17 cellular contexts compared by ENCODE assay signal in the genomic region with DNA sequence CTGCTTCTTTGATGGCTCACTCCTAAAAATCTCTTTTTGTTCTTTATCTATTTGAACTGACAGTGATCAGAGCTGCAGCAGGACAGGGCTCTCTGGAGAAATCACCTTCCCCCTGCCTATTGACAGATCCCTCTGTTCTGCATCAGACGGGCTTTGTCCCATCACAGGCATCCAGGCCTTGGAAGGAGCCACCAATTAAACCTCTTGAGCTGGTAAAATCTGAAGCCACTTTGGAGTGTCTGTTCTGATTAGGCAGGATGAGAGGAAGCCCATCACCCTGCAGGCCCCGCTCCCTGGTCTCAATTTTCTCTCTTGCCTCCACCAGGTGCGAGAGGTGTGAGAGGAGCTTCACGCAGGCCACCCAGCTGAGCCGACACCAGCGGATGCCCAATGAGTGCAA.
DNase-seq lines count a peak whose midpoint lies in the region; ATAC-seq and TF ChIP-seq lines count a peak whose summit lies in the region.
"Had no signal": no experiment of that assay in that cellular context is flagged by ENCODE, and none has a peak within 500 bp of the region (broad histone marks: within the 10 kb centered on the region; RNA-seq: fewer than 3 reads in every experiment).

No MANE protein-coding gene starts in this region.

- 79 to 82% methylated on average over 5 of the region's 6 CpGs for WGBS in mesodermal cell (ENCODE audit: insufficient coverage in 2 of 2), 2 experiments
- 87 to 95% methylated on average over 6 of the region's 6 CpGs for WGBS in testis, 2 donors

- no peaks in the 10 kb centered on the region for H3K27me3 ChIP-seq in cardiac muscle cell
- peaks cover 66% of the 10 kb centered on the region for H3K27me3 ChIP-seq in WERI-Rb-1 (ENCODE audit: insufficient read depth, low read depth, severe bottlenecking)
- H3K27me3 ChIP-seq in testis, result no peaks in the 10 kb centered on the region

- ATAC-seq in Right ventricle myocardium inferior (no peak), GM19035 (IDR thresholded peaks at IDR 0.05; ENCODE audit: unreplicated experiment) (no peak)
- no peak for ATAC-seq in stimulated activated effector memory CD8-positive, alpha-beta T cell treated with anti-CD3 and anti-CD28 coated beads, Interleukin-12 subunit alpha, Interleukin-12 subunit beta, amount 100 ng/mL, for 72 hours
- ATAC-seq: GM12878, GM23338, HCT116 had no signal

- DNase-seq in cardiac muscle cell (ENCODE audit: low read depth in 1 of 2, low spot score in 1 of 2) (no peak), Right ventricle myocardium inferior (ENCODE audit: missing footprints) (no peak), WERI-Rb-1 (peak; percentile 64), testis (no peak)
- no peak for DNase-seq in stimulated activated effector memory CD8-positive, alpha-beta T cell treated with anti-CD3 and anti-CD28 coated beads, Interleukin-12 subunit alpha, Interleukin-12 subunit beta, amount 100 ng/mL, for 72 hours (ENCODE audit: low spot score in 2 of 2)
- DNase-seq: C1 segment of cervical spinal cord; Caco-2; CD4-positive, alpha-beta memory T cell; DMS153; DND-41; GDM1; H9 had no signal

- no peak for TF ChIP-seq POLR2A in testis (IDR thresholded peaks at IDR 0.05)

- H3K36me3 ChIP-seq in cardiac muscle cell (no peaks in the 10 kb centered on the region), WERI-Rb-1 (no peaks in the 10 kb centered on the region), mesodermal cell (ENCODE audit: control insufficient read depth, insufficient read depth, low read length) (peaks cover 13% of the 10 kb centered on the region), testis (ENCODE audit: low read depth, missing control alignments) (no peaks in the 10 kb centered on the region)

- peaks cover 37% of the 10 kb centered on the region for H3K4me1 ChIP-seq in cardiac muscle cell (ENCODE audit: low read depth)
- peaks cover 23% of the 10 kb centered on the region for H3K4me1 ChIP-seq in mesodermal cell (ENCODE audit: control insufficient read depth, insufficient read depth, low read length, poor library complexity, severe bottlenecking)
- H3K4me1 ChIP-seq in testis, result no peaks in the 10 kb centered on the region
- H3K4me1 ChIP-seq: Caco-2 had no signal

- no peaks in the 10 kb centered on the region for H3K4me1 Mint-ChIP-seq in stimulated activated effector memory CD8-positive, alpha-beta T cell treated with anti-CD3 and anti-CD28 coated beads, Interleukin-12 subunit alpha, Interleukin-12 subunit beta, amount 100 ng/mL, for 72 hours
- H3K4me1 Mint-ChIP-seq: CD4-positive, alpha-beta memory T cell; GM23338 had no signal

- H3K9me3 ChIP-seq in cardiac muscle cell (ENCODE audit: low read depth) (no peaks in the 10 kb centered on the region), WERI-Rb-1 (ENCODE audit: severe bottlenecking) (no peaks in the 10 kb centered on the region), mesodermal cell (ENCODE audit: control insufficient read depth, low read length) (no peaks in the 10 kb centered on the region), testis (no peaks in the 10 kb centered on the region)
- H3K9me3 ChIP-seq: Caco-2 had no signal

- H3K36me3 Mint-ChIP-seq in stimulated activated effector memory CD8-positive, alpha-beta T cell treated with anti-CD3 and anti-CD28 coated beads, Interleukin-12 subunit alpha, Interleukin-12 subunit beta, amount 100 ng/mL, for 72 hours, result no peaks in the 10 kb centered on the region
- H3K36me3 Mint-ChIP-seq: CD4-positive, alpha-beta memory T cell had no signal

- no peaks in the 10 kb centered on the region for H3K9me3 Mint-ChIP-seq in stimulated activated effector memory CD8-positive, alpha-beta T cell treated with anti-CD3 and anti-CD28 coated beads, Interleukin-12 subunit alpha, Interleukin-12 subunit beta, amount 100 ng/mL, for 72 hours
- H3K9me3 Mint-ChIP-seq: GM23338, H9 had no signal

- no peak overlapping the region for H3K27ac Mint-ChIP-seq in stimulated activated effector memory CD8-positive, alpha-beta T cell treated with anti-CD3 and anti-CD28 coated beads, Interleukin-12 subunit alpha, Interleukin-12 subunit beta, amount 100 ng/mL, for 72 hours
- H3K27ac Mint-ChIP-seq: CD4-positive, alpha-beta memory T cell; H9 had no signal

- no peak overlapping the region for H3K4me3 ChIP-seq in cardiac muscle cell
- H3K4me3 ChIP-seq in WERI-Rb-1 (ENCODE audit: low read depth, low read length), result no peak overlapping the region
- no peak overlapping the region for H3K4me3 ChIP-seq in mesodermal cell (ENCODE audit: extremely low read depth, insufficient read depth, low read length, poor library complexity, severe bottlenecking)
- no peak overlapping the region for H3K4me3 ChIP-seq in testis
- H3K4me3 ChIP-seq: GM12878, GM23338 had no signal

- no peak overlapping the region for H3K4me3 Mint-ChIP-seq in stimulated activated effector memory CD8-positive, alpha-beta T cell treated with anti-CD3 and anti-CD28 coated beads, Interleukin-12 subunit alpha, Interleukin-12 subunit beta, amount 100 ng/mL, for 72 hours
- H3K4me3 Mint-ChIP-seq: CD4-positive, alpha-beta memory T cell; GM23338; H9 had no signal

- H3K27ac ChIP-seq in cardiac muscle cell (peak overlapping the region; percentile 53), WERI-Rb-1 (no peak overlapping the region), mesodermal cell (ENCODE audit: low read depth, low read length, severe bottlenecking) (peak overlapping the region; percentile 77), testis (no peak overlapping the region)

- intact Hi-C loops in Right ventricle myocardium inferior (cut with DNase I), result no loop called here
- intact Hi-C loops in testis (cut with DNase I; ENCODE audit: low total_unique reads), result no loop called here

- TF ChIP-seq CTCF in cardiac muscle cell (IDR thresholded peaks at IDR 0.05; ENCODE audit: low read depth, low read length) (no peak), WERI-Rb-1 (IDR thresholded peaks at IDR 0.05; ENCODE audit: low read depth, low read length) (no peak), testis (IDR thresholded peaks at IDR 0.05) (no peak)

Comparison
In these comparisons a context has a peak if more than half of its experiments do, and no peak if none do; other contexts are left out.
1. H3K27ac ChIP-seq: peak in cardiac muscle cell (single experiment) and mesodermal cell (single experiment); none in WERI-Rb-1 (single experiment) and testis (0 of 2).